8 cellular contexts compared by ENCODE assay signal in genomic region chr4:137819964-137820383, GRCh38.
DNase-seq lines count a peak whose midpoint lies in the region; ATAC-seq and TF ChIP-seq lines count a peak whose summit lies in the region.

No MANE protein-coding gene starts in this region.

- no peak overlapping the region for H2AFZ ChIP-seq in Loucy (ENCODE audit: low read length)

- H3K27ac ChIP-seq in heart right ventricle = no peak overlapping the region

- H3K9me2 ChIP-seq in Loucy (replicated peaks; ENCODE audit: low read depth, low read length) = no peaks in the 10 kb centered on the region

- H3K36me3 ChIP-seq in heart right ventricle (no peaks in the 10 kb centered on the region), Loucy (ENCODE audit: insufficient read depth, low read length) (no peaks in the 10 kb centered on the region)

- CTCF ChIA-PET in HEK293T (lab: Yijun Ruan, JAX) = interaction anchor here (0.5 to 3.4 kb wide), 13 partner anchors 11 to 1099 kb away, joined by 3 to 13 read pairs (median 3); no protein-coding TSS in a partner anchor

- H3K4me1 ChIP-seq in heart right ventricle (no peaks in the 10 kb centered on the region), Loucy (ENCODE audit: insufficient read depth, low read length, poor library complexity, severe bottlenecking) (no peaks in the 10 kb centered on the region)

- H3K4me2 ChIP-seq in Loucy (ENCODE audit: low read depth, low read length, poor library complexity, severe bottlenecking) = no peak overlapping the region

- no peaks in the 10 kb centered on the region for H3F3A ChIP-seq in Loucy (ENCODE audit: low read depth)

- H3K27me3 ChIP-seq in heart right ventricle (no peaks in the 10 kb centered on the region), Loucy (ENCODE audit: insufficient read depth, low read length, poor library complexity, severe bottlenecking) (no peaks in the 10 kb centered on the region)

- H3K4me3 ChIP-seq in heart right ventricle (no peak overlapping the region), Loucy (ENCODE audit: low read length, poor library complexity, severe bottlenecking) (no peak overlapping the region), WI38 (ENCODE audit: low read depth, low read length) (no peak overlapping the region)

- no peaks in the 10 kb centered on the region for H3K79me2 ChIP-seq in Loucy (ENCODE audit: insufficient read depth, low read length)

- intact Hi-C loops in heart right ventricle (cut with DNase I) = loop anchor here in 1 of 10 donors (10.0 kb wide), 1 partner anchor 865 kb away; no protein-coding TSS in a partner anchor
- intact Hi-C loops in Right ventricle myocardium superior (cut with DNase I) = no loop called here

- no peak for DNase-seq in heart right ventricle
- no peak for DNase-seq in Right ventricle myocardium superior
- peak; percentile 53 for DNase-seq in HEK293T (ENCODE audit: extremely low spot score)
- peak; percentile 61 for DNase-seq in kidney tubule cell (ENCODE audit: low spot score)
- no peak for DNase-seq in activated gamma-delta T cell (lab: John Stamatoyannopoulos, UW)
- DNase-seq in activated CD8-positive, alpha-beta memory T cell treated with anti-CD3 and anti-CD28 coated beads, Interleukin-2, amount 50 U/mL, for 4 hours = no peak

- 88 to 97% methylated on average over 1 of the region's 1 CpG for WGBS in heart right ventricle, 2 donors

- TF ChIP-seq CTCF in heart right ventricle (IDR thresholded peaks at IDR 0.05) (peak in 6 of 9 donors; percentile 33 to 47 (median 46)), Loucy (conservative IDR thresholded peaks at IDR 0.05; ENCODE audit: low read length) (peak; percentile 89), WI38 (IDR thresholded peaks at IDR 0.05; ENCODE audit: low read depth, low read length) (peak; percentile 39; the same call in 1 of the 2 replicates)

- H3K9me3 ChIP-seq in heart right ventricle (peaks cover 0 to 12% (median 0%) of the 10 kb centered on the region in 11 donors), Loucy (ENCODE audit: insufficient read depth, low read depth, low read length) (no peaks in the 10 kb centered on the region)

- POLR2A ChIA-PET in HEK293T (lab: Yijun Ruan, JAX) = no interaction called here

- H4K20me1 ChIP-seq in Loucy (ENCODE audit: insufficient read depth, low read length, poor library complexity, severe bottlenecking) = no peaks in the 10 kb centered on the region

- ATAC-seq in heart right ventricle (peak in 1 of 8 donors; percentile 53), Right ventricle myocardium superior (ENCODE audit: poor library complexity) (no peak)

- H3K9ac ChIP-seq in Loucy (ENCODE audit: low read depth, low read length, poor library complexity, severe bottlenecking) = no peak overlapping the region

TF ChIP-seq in HEK293T, 16 proteins besides CTCF, POLR2A, EP300 and RAD21:
- TF ChIP-seq FOXK2 (IDR thresholded peaks at IDR 0.05) (no peak), NFRKB (IDR thresholded peaks at IDR 0.05) (no peak), ELF4 (IDR thresholded peaks at IDR 0.05) (no peak), ZNF384 (IDR thresholded peaks at IDR 0.05) (no peak), PKNOX1 (IDR thresholded peaks at IDR 0.05) (no peak), ARNT (IDR thresholded peaks at IDR 0.05) (no peak), SP1 (IDR thresholded peaks at IDR 0.05) (no peak), SUZ12 (IDR thresholded peaks at IDR 0.05) (no peak), L3MBTL2 (conservative IDR thresholded peaks at IDR 0.05) (no peak), CTBP1 (IDR thresholded peaks at IDR 0.05; ENCODE audit: borderline replicate concordance) (no peak), FOXM1 (IDR thresholded peaks at IDR 0.05; ENCODE audit: borderline replicate concordance) (no peak), TARDBP (IDR thresholded peaks at IDR 0.05) (no peak), HDGF (IDR thresholded peaks at IDR 0.05; ENCODE audit: borderline replicate concordance) (no peak)

Comparison
In these comparisons a context has a peak if more than half of its experiments do, and no peak if none do; other contexts are left out.
1. DNase-seq: peak in HEK293T (single experiment) and kidney tubule cell (single experiment); none in heart right ventricle (0 of 2), Right ventricle myocardium superior (single experiment), activated gamma-delta T cell (single experiment) and activated CD8-positive, alpha-beta memory T cell treated with anti-CD3 and anti-CD28 coated beads, Interleukin-2, amount 50 U/mL, for 4 hours (single experiment).
2. CTCF ChIP-seq: peak in every context shown above with its lines; median percentile 89 in Loucy; 46 in heart right ventricle; 39 in WI38.